ENCODE assay signal across 16 cellular contexts in genomic region chr22:27842994-27843431, GRCh38. TPM values are rescaled to one million over a fixed set of nuclear protein-coding genes. Genes with fewer than 3 reads are reported as not detected.
DNase-seq lines count a peak whose midpoint lies in the region; ATAC-seq and FAIRE-seq lines count a peak whose summit lies in the region.
"Had no signal": no experiment of that assay in that cellular context is flagged by ENCODE, and none has a peak within 500 bp of the region (broad histone marks: within the 10 kb centered on the region; RNA-seq: fewer than 3 reads in every experiment).

No MANE protein-coding gene starts in this region.

- no peaks in the 10 kb centered on the region for H3K4me1 ChIP-seq in effector memory CD4-positive, alpha-beta T cell (ENCODE audit: control insufficient read depth, insufficient read depth, low read length, poor library complexity, severe bottlenecking)
- H3K4me1 ChIP-seq: suprapubic skin had no signal

- no peaks in the 10 kb centered on the region for H3K9me3 ChIP-seq in effector memory CD4-positive, alpha-beta T cell (ENCODE audit: control insufficient read depth, low read length)
- H3K9me3 ChIP-seq: suprapubic skin had no signal

- H3K4me3 ChIP-seq in effector memory CD4-positive, alpha-beta T cell (ENCODE audit: insufficient read depth, low read depth, low read length, poor library complexity, severe bottlenecking): no peak overlapping the region
- H3K4me3 ChIP-seq: spleen, suprapubic skin had no signal

- peaks cover 23% of the 10 kb centered on the region for H3K36me3 Mint-ChIP-seq in activated naive CD8-positive, alpha-beta T cell treated with anti-CD3 and anti-CD28 coated beads, Interleukin-2, amount 50 U/mL, for 24 hours (ENCODE audit: low read depth)
- H3K36me3 Mint-ChIP-seq in activated naive CD8-positive, alpha-beta T cell treated with anti-CD3 and anti-CD28 coated beads for 36 hours: peaks cover 19% of the 10 kb centered on the region

- no peak overlapping the region for H3K27ac ChIP-seq in effector memory CD4-positive, alpha-beta T cell (ENCODE audit: insufficient read depth, low read length, poor library complexity, severe bottlenecking)
- H3K27ac ChIP-seq: spleen, suprapubic skin had no signal

- H3K27me3 Mint-ChIP-seq in activated naive CD8-positive, alpha-beta T cell treated with anti-CD3 and anti-CD28 coated beads, Interleukin-2, amount 50 U/mL, for 24 hours: no peaks in the 10 kb centered on the region
- H3K27me3 Mint-ChIP-seq in activated naive CD8-positive, alpha-beta T cell treated with anti-CD3 and anti-CD28 coated beads for 36 hours: no peaks in the 10 kb centered on the region
- H3K27me3 Mint-ChIP-seq: T-cell had no signal

- no peaks in the 10 kb centered on the region for H3K4me1 Mint-ChIP-seq in activated naive CD8-positive, alpha-beta T cell treated with anti-CD3 and anti-CD28 coated beads, Interleukin-2, amount 50 U/mL, for 24 hours
- H3K4me1 Mint-ChIP-seq in activated naive CD8-positive, alpha-beta T cell treated with anti-CD3 and anti-CD28 coated beads for 36 hours: no peaks in the 10 kb centered on the region
- H3K4me1 Mint-ChIP-seq: T-cell had no signal

- H3K27ac Mint-ChIP-seq in activated naive CD8-positive, alpha-beta T cell treated with anti-CD3 and anti-CD28 coated beads, Interleukin-2, amount 50 U/mL, for 24 hours: peak overlapping the region; percentile 45
- H3K27ac Mint-ChIP-seq in activated naive CD8-positive, alpha-beta T cell treated with anti-CD3 and anti-CD28 coated beads for 36 hours: no peak overlapping the region
- H3K27ac Mint-ChIP-seq: T-cell had no signal

- no peak for DNase-seq in activated naive CD8-positive, alpha-beta T cell treated with anti-CD3 and anti-CD28 coated beads, Interleukin-2, amount 50 U/mL, for 24 hours
- no peak for DNase-seq in activated naive CD8-positive, alpha-beta T cell treated with anti-CD3 and anti-CD28 coated beads for 36 hours
- DNase-seq in NCI-H82 (lab: John Stamatoyannopoulos, UW) (peak; percentile 61), fibroblast of the conjunctiva (ENCODE audit: low read depth) (peak; percentile 62), urothelium cell line (ENCODE audit: low spot score) (no peak)
- DNase-seq in effector memory CD4-positive, alpha-beta T cell: no peak
- DNase-seq in stimulated activated naive CD8-positive, alpha-beta T cell treated with anti-CD3 and anti-CD28 coated beads, Interleukin-15, Interleukin-2, amounts not matched to agents 100 U/mL and 50 U/mL, for 24 hours: no peak
- DNase-seq: DMS53, NCI-H1048, NCI-H226, nucleus accumbens, spleen, T-cell had no signal

- H3K4me3 Mint-ChIP-seq in activated naive CD8-positive, alpha-beta T cell treated with anti-CD3 and anti-CD28 coated beads, Interleukin-2, amount 50 U/mL, for 24 hours: no peak overlapping the region
- no peak overlapping the region for H3K4me3 Mint-ChIP-seq in activated naive CD8-positive, alpha-beta T cell treated with anti-CD3 and anti-CD28 coated beads for 36 hours
- H3K4me3 Mint-ChIP-seq: T-cell had no signal

- H3K27me3 ChIP-seq in effector memory CD4-positive, alpha-beta T cell (replicated peaks; ENCODE audit: control insufficient read depth, insufficient read depth, low read length, poor library complexity, severe bottlenecking): no peaks in the 10 kb centered on the region
- H3K27me3 ChIP-seq: spleen, suprapubic skin had no signal

- FAIRE-seq in urothelium cell line (lab: Jason Lieb, UNC): peak; percentile 9

- H3K9me3 Mint-ChIP-seq in activated naive CD8-positive, alpha-beta T cell treated with anti-CD3 and anti-CD28 coated beads, Interleukin-2, amount 50 U/mL, for 24 hours: peaks cover 1% of the 10 kb centered on the region
- H3K9me3 Mint-ChIP-seq in activated naive CD8-positive, alpha-beta T cell treated with anti-CD3 and anti-CD28 coated beads for 36 hours: peaks cover 3% of the 10 kb centered on the region

- no peak for ATAC-seq in activated naive CD8-positive, alpha-beta T cell treated with anti-CD3 and anti-CD28 coated beads, Interleukin-2, amount 50 U/mL, for 24 hours
- ATAC-seq in GM21619 (IDR thresholded peaks at IDR 0.05; ENCODE audit: unreplicated experiment): no peak
- ATAC-seq in stimulated activated naive CD8-positive, alpha-beta T cell treated with anti-CD3 and anti-CD28 coated beads, Interleukin-15, Interleukin-2, amounts not matched to agents 100 U/mL and 50 U/mL, for 24 hours: no peak
- ATAC-seq: Panc1, T-cell had no signal

- peaks cover 11% of the 10 kb centered on the region for H3K36me3 ChIP-seq in effector memory CD4-positive, alpha-beta T cell (ENCODE audit: control insufficient read depth, insufficient read depth, low read length)

RNA-seq across cellular contexts. Expression of gene MN1, which starts 41.5 kb away (rescaled TPM):
- total RNA-seq in activated naive CD8-positive, alpha-beta T cell treated with anti-CD3 and anti-CD28 coated beads for 36 hours: under 1 TPM; 0.06 TPM

Comparison
In these comparisons a context has a peak if more than half of its experiments do, and no peak if none do; other contexts are left out.
1. DNase-seq: peak in NCI-H82 (single experiment) and fibroblast of the conjunctiva (single experiment); none in activated naive CD8-positive, alpha-beta T cell treated with anti-CD3 and anti-CD28 coated beads, Interleukin-2, amount 50 U/mL, for 24 hours (single experiment), activated naive CD8-positive, alpha-beta T cell treated with anti-CD3 and anti-CD28 coated beads for 36 hours (single experiment), urothelium cell line (single experiment), effector memory CD4-positive, alpha-beta T cell (0 of 3) and stimulated activated naive CD8-positive, alpha-beta T cell treated with anti-CD3 and anti-CD28 coated beads, Interleukin-15, Interleukin-2, amounts not matched to agents 100 U/mL and 50 U/mL, for 24 hours (single experiment).